In genomic region chr2:68839260-68839833, GRCh38 we compare ENCODE assay signal across 8 cellular contexts. TPM values are rescaled to one million over a fixed set of nuclear protein-coding genes. Genes with fewer than 3 reads are reported as not detected.
DNase-seq lines count a peak whose midpoint lies in the region; ATAC-seq and TF ChIP-seq lines count a peak whose summit lies in the region.

No MANE protein-coding gene starts in this region.

- no peak overlapping the region for H3K27ac ChIP-seq in C4-2B

- peak; percentile 59 for DNase-seq in H7
- DNase-seq in activated CD4-positive, alpha-beta T cell treated with anti-CD3 and anti-CD28 coated beads, Interleukin-2, amount 50 U/mL, for 4 hours = peak; percentile 10 to 14
- DNase-seq in left lobe of liver (ENCODE audit: low spot score) = no peak
- no peak for DNase-seq in pons (ENCODE audit: low spot score)
- DNase-seq in NCI-H510A (lab: John Stamatoyannopoulos, UW) = no peak

- peak; percentile 50 for TF ChIP-seq CTCF in C4-2B (conservative IDR thresholded peaks at IDR 0.05)

- H3K4me3 ChIP-seq in H7 (ENCODE audit: insufficient read depth, low read depth, low read length) = no peak overlapping the region

- ATAC-seq in left lobe of liver = peak; percentile 79
- ATAC-seq in HG02798 (IDR thresholded peaks at IDR 0.05; ENCODE audit: poor library complexity, unreplicated experiment) = no peak
- ATAC-seq in GM21367 (IDR thresholded peaks at IDR 0.05; ENCODE audit: unreplicated experiment) = no peak

- H3K36me3 ChIP-seq in H7 (replicated peaks; ENCODE audit: control insufficient read depth, insufficient read depth, low read length) = no peaks in the 10 kb centered on the region

- no peaks in the 10 kb centered on the region for H3K27me3 ChIP-seq in H7 (ENCODE audit: control insufficient read depth, insufficient read depth, low read length)

RNA-seq across cellular contexts. Expression of gene BMP10, which starts 31.9 kb away (rescaled TPM):
- total RNA-seq in H7 (2014; rRNA removed; shearing (Covaris generic)) = not detected in 2 replicates
- 6.1 TPM for total RNA-seq in left lobe of liver

Comparison
In these comparisons a context has a peak if more than half of its experiments do, and no peak if none do; other contexts are left out.
1. DNase-seq: peak in H7 (single experiment) and activated CD4-positive, alpha-beta T cell treated with anti-CD3 and anti-CD28 coated beads, Interleukin-2, amount 50 U/mL, for 4 hours (2 of 2); none in left lobe of liver (single experiment), pons (single experiment) and NCI-H510A (single experiment).